In the genomic region with DNA sequence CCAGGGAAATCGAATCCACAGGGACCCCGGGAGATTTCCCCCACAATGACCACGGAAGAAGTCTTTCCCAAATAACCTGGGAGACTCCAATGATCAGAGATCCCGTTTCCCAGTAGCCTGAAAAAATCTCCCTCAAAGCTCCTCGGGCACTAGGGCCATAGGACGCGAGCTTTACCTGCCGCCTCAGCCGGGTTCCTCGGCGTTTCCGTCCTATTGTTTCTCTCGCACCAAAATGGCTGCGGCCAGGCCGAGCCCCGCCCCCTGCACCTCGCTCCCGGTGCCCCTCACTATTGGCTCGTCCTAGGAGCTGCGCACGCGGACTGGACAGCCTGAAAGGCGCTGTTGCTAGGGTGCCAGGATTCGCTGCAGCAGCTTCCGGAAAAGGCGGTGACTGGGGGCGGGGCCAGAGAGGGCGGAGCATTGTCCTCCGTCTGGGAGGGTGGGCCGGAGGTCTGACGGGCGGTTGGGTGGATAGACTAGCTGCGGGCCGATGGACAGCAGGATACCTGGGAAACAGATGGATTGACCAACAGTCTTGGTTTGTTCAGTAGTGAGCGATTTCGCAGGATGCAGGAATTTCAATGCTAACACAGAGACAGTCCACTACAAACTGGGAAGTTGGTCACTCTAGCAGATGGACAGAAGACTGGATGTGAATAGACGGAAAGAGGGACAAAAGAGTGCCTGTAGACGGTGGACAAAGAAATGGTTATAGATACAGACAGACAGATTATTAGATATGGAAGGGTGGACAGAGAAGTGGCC, we compare ENCODE assay signal across 1 cellular context.
TF ChIP-seq lines count a peak whose summit lies in the region.

Gene IP6K2, minus strand, starts transcription at position 240 of the 765 bp plus-strand sequence. CDS start 21,930 bp downstream, outside the sequence.

TF ChIP-seq in K562, 482 proteins besides CTCF, POLR2A, EP300 and RAD21 (continued from another document and continues in another):
- TF ChIP-seq, protein P1, sequence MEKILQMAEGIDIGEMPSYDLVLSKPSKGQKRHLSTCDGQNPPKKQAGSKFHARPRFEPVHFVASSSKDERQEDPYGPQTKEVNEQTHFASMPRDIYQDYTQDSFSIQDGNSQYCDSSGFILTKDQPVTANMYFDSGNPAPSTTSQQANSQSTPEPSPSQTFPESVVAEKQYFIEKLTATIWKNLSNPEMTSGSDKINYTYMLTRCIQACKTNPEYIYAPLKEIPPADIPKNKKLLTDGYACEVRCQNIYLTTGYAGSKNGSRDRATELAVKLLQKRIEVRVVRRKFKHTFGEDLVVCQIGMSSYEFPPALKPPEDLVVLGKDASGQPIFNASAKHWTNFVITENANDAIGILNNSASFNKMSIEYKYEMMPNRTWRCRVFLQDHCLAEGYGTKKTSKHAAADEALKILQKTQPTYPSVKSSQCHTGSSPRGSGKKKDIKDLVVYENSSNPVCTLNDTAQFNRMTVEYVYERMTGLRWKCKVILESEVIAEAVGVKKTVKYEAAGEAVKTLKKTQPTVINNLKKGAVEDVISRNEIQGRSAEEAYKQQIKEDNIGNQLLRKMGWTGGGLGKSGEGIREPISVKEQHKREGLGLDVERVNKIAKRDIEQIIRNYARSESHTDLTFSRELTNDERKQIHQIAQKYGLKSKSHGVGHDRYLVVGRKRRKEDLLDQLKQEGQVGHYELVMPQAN (IDR thresholded peaks at IDR 0.05; ENCODE audit: borderline replicate concordance) = no peak
- peak; percentile 84 for TF ChIP-seq ELF1 (tag; IDR thresholded peaks at IDR 0.05)
- TF ChIP-seq HNRNPLL (IDR thresholded peaks at IDR 0.05; ENCODE audit: low read depth, low read length, poor library complexity, severe bottlenecking) = peak; percentile 93
- no peak for TF ChIP-seq SNAPC5 (CRISPR knock-in tag; IDR thresholded peaks at IDR 0.05)
- TF ChIP-seq POLR2G (IDR thresholded peaks at IDR 0.05; ENCODE audit: low read depth, low read length) = peak; percentile 90
- no peak for TF ChIP-seq EZH2 (IDR thresholded peaks at IDR 0.05; ENCODE audit: borderline replicate concordance, low read depth, low read length)
- no peak for TF ChIP-seq DEAF1 (CRISPR knock-in tag; IDR thresholded peaks at IDR 0.05)
- TF ChIP-seq, protein P2, sequence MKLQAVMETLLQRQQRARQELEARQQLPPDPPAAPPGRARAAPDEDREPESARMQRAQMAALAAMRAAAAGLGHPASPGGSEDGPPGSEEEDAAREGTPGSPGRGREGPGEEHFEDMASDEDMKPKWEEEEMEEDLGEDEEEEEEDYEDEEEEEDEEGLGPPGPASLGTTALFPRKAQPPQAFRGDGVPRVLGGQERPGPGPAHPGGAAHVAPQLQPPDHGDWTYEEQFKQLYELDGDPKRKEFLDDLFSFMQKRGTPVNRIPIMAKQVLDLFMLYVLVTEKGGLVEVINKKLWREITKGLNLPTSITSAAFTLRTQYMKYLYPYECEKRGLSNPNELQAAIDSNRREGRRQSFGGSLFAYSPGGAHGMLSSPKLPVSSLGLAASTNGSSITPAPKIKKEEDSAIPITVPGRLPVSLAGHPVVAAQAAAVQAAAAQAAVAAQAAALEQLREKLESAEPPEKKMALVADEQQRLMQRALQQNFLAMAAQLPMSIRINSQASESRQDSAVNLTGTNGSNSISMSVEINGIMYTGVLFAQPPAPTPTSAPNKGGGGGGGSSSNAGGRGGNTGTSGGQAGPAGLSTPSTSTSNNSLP (IDR thresholded peaks at IDR 0.05; ENCODE audit: borderline replicate concordance, low read depth, low read length) = no peak
- TF ChIP-seq ZNF707 (CRISPR knock-in tag; conservative IDR thresholded peaks at IDR 0.05) = no peak
- no peak for TF ChIP-seq ZNF134 (CRISPR knock-in tag; conservative IDR thresholded peaks at IDR 0.05)
- TF ChIP-seq EP400 (IDR thresholded peaks at IDR 0.05) = peak; percentile 90
- peak; percentile 89 for TF ChIP-seq SUPT5H (IDR thresholded peaks at IDR 0.05)
- TF ChIP-seq, protein P3, sequence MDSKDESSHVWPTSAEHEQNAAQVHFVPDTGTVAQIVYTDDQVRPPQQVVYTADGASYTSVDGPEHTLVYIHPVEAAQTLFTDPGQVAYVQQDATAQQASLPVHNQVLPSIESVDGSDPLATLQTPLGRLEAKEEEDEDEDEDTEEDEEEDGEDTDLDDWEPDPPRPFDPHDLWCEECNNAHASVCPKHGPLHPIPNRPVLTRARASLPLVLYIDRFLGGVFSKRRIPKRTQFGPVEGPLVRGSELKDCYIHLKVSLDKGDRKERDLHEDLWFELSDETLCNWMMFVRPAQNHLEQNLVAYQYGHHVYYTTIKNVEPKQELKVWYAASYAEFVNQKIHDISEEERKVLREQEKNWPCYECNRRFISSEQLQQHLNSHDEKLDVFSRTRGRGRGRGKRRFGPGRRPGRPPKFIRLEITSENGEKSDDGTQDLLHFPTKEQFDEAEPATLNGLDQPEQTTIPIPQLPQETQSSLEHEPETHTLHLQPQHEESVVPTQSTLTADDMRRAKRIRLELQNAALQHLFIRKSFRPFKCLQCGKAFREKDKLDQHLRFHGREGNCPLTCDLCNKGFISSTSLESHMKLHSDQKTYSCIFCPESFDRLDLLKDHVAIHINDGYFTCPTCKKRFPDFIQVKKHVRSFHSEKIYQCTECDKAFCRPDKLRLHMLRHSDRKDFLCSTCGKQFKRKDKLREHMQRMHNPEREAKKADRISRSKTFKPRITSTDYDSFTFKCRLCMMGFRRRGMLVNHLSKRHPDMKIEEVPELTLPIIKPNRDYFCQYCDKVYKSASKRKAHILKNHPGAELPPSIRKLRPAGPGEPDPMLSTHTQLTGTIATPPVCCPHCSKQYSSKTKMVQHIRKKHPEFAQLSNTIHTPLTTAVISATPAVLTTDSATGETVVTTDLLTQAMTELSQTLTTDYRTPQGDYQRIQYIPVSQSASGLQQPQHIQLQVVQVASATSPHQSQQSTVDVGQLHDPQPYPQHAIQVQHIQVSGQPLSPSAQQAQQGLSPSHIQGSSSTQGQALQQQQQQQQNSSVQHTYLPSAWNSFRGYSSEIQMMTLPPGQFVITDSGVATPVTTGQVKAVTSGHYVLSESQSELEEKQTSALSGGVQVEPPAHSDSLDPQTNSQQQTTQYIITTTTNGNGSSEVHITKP (IDR thresholded peaks at IDR 0.05; ENCODE audit: partially characterized antibody) = peak; percentile 9
- no peak for TF ChIP-seq ZNF445 (CRISPR knock-in tag; IDR thresholded peaks at IDR 0.05; ENCODE audit: low read depth)
- no peak for TF ChIP-seq LARP7 (IDR thresholded peaks at IDR 0.05)
- TF ChIP-seq ARHGAP35 (IDR thresholded peaks at IDR 0.05; ENCODE audit: partially characterized antibody) = no peak
- TF ChIP-seq TCF7 (IDR thresholded peaks at IDR 0.05; ENCODE audit: borderline replicate concordance) = no peak
- TF ChIP-seq TCF3 (CRISPR knock-in tag; IDR thresholded peaks at IDR 0.05) = no peak
- no peak for TF ChIP-seq HLTF (IDR thresholded peaks at IDR 0.05)
- TF ChIP-seq ETS2 (tag; IDR thresholded peaks at IDR 0.05; ENCODE audit: borderline replicate concordance, poor library complexity, severe bottlenecking) = no peak
- TF ChIP-seq ELF4 (CRISPR knock-in tag; IDR thresholded peaks at IDR 0.05) = no peak
- TF ChIP-seq MAZ (CRISPR knock-in tag; conservative IDR thresholded peaks at IDR 0.05 in 1 of 2, IDR thresholded peaks at IDR 0.05 in 1 of 2) = no peak
- TF ChIP-seq BCL6 (CRISPR knock-in tag; IDR thresholded peaks at IDR 0.05) = no peak
- peak; percentile 83 for TF ChIP-seq TAF1 (IDR thresholded peaks at IDR 0.05; ENCODE audit: control insufficient read depth, extremely low read depth, insufficient read depth, low read length, severe bottlenecking)
- peak in 1 of 2 experiments; percentile 68; a peak in 1 of 4 replicates for TF ChIP-seq SIN3A (IDR thresholded peaks at IDR 0.05; ENCODE audit: borderline replicate concordance in 2 of 2, control insufficient read depth in 1 of 2, low read depth in 2 of 2, low read length in 2 of 2)
- peak; percentile 79; the same call in 1 of the 2 replicates for TF ChIP-seq MBD2 (IDR thresholded peaks at IDR 0.05; ENCODE audit: borderline replicate concordance, low read depth)
- TF ChIP-seq RAD51 (IDR thresholded peaks at IDR 0.05; ENCODE audit: borderline replicate concordance, low read depth) = no peak
- no peak for TF ChIP-seq SREBF1 (IDR thresholded peaks at IDR 0.05; ENCODE audit: borderline replicate concordance, low read depth, low read length)
- no peak for TF ChIP-seq KDM4B (IDR thresholded peaks at IDR 0.05; ENCODE audit: borderline replicate concordance in 2 of 2, low read depth in 1 of 2)
- peak; percentile 79 for TF ChIP-seq TBP (optimal IDR thresholded peaks at IDR 0.05; ENCODE audit: low read depth, low read length)
- no peak for TF ChIP-seq ZNF75A (CRISPR knock-in tag; IDR thresholded peaks at IDR 0.05)
- TF ChIP-seq, protein P4, sequence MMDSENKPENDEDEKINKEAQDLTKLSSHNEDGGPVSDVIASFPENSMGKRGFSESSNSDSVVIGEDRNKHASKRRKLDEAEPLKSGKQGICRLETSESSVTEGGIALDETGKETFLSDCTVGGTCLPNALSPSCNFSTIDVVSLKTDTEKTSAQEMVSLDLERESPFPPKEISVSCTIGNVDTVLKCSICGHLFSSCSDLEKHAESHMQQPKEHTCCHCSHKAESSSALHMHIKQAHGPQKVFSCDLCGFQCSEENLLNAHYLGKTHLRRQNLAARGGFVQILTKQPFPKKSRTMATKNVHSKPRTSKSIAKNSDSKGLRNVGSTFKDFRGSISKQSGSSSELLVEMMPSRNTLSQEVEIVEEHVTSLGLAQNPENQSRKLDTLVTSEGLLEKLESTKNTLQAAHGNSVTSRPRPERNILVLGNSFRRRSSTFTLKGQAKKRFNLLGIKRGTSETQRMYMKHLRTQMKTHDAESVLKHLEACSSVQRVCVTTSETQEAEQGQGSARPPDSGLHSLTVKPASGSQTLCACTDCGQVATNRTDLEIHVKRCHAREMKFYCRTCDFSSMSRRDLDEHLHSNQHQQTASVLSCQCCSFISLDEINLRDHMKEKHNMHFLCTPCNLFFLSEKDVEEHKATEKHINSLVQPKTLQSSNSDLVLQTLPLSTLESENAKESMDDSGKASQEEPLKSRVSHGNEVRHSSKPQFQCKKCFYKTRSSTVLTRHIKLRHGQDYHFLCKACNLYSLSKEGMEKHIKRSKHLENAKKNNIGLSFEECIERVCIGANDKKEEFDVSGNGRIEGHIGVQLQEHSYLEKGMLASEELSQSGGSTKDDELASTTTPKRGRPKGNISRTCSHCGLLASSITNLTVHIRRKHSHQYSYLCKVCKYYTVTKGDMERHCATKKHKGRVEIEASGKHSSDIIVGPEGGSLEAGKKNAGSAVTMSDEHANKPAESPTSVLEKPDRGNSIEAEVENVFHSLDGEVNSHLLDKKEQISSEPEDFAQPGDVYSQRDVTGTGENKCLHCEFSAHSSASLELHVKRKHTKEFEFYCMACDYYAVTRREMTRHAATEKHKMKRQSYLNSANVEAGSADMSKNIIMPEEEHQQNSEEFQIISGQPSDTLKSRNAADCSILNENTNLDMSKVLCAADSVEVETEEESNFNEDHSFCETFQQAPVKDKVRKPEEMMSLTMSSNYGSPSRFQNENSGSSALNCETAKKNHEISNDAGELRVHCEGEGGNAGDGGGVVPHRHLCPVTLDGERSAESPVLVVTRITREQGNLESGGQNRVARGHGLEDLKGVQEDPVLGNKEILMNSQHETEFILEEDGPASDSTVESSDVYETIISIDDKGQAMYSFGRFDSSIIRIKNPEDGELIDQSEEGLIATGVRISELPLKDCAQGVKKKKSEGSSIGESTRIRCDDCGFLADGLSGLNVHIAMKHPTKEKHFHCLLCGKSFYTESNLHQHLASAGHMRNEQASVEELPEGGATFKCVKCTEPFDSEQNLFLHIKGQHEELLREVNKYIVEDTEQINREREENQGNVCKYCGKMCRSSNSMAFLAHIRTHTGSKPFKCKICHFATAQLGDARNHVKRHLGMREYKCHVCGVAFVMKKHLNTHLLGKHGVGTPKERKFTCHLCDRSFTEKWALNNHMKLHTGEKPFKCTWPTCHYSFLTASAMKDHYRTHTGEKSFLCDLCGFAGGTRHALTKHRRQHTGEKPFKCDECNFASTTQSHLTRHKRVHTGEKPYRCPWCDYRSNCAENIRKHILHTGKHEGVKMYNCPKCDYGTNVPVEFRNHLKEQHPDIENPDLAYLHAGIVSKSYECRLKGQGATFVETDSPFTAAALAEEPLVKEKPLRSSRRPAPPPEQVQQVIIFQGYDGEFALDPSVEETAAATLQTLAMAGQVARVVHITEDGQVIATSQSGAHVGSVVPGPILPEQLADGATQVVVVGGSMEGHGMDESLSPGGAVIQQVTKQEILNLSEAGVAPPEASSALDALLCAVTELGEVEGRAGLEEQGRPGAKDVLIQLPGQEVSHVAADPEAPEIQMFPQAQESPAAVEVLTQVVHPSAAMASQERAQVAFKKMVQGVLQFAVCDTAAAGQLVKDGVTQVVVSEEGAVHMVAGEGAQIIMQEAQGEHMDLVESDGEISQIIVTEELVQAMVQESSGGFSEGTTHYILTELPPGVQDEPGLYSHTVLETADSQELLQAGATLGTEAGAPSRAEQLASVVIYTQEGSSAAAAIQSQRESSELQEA (IDR thresholded peaks at IDR 0.05; ENCODE audit: low read depth) = no peak
- TF ChIP-seq, protein P5, sequence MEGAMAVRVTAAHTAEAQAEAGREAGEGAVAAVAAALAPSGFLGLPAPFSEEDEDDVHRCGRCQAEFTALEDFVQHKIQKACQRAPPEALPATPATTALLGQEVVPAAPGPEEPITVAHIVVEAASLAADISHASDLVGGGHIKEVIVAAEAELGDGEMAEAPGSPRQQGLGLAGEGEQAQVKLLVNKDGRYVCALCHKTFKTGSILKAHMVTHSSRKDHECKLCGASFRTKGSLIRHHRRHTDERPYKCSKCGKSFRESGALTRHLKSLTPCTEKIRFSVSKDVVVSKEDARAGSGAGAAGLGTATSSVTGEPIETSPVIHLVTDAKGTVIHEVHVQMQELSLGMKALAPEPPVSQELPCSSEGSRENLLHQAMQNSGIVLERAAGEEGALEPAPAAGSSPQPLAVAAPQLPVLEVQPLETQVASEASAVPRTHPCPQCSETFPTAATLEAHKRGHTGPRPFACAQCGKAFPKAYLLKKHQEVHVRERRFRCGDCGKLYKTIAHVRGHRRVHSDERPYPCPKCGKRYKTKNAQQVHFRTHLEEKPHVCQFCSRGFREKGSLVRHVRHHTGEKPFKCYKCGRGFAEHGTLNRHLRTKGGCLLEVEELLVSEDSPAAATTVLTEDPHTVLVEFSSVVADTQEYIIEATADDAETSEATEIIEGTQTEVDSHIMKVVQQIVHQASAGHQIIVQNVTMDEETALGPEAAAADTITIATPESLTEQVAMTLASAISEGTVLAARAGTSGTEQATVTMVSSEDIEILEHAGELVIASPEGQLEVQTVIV (CRISPR knock-in tag; IDR thresholded peaks at IDR 0.05; ENCODE audit: borderline replicate concordance) = no peak
- TF ChIP-seq POLR2B (IDR thresholded peaks at IDR 0.05; ENCODE audit: low read depth, partially characterized antibody) = peak; percentile 71
